Comparison of ENCODE assay signal across 9 cellular contexts in genomic region chr2:200377774-200378336, GRCh38.
DNase-seq lines count a peak whose midpoint lies in the region; ATAC-seq and TF ChIP-seq lines count a peak whose summit lies in the region.
"Had no signal": no experiment of that assay in that cellular context is flagged by ENCODE, and none has a peak within 500 bp of the region (broad histone marks: within the 10 kb centered on the region; RNA-seq: fewer than 3 reads in every experiment).

No MANE protein-coding gene starts in this region.

- intact Hi-C loops in PC-9 (cut with micrococcal nuclease; ENCODE audit: unreplicated experiment) (loop anchor here (1.0 to 2.0 kb wide), 7 partner anchors 25 to 119 kb away; no protein-coding TSS in a partner anchor), prostate gland (cut with DNase I) (loop anchor here (5.0 kb wide), 1 partner anchor 71 kb away; the partner anchor contains the start of gene SPATS2L), spleen (cut with DNase I; ENCODE audit: low total_unique reads) (no loop called here)

- H3F3A ChIP-seq in PC-9 (ENCODE audit: insufficient read depth, low read depth): peaks cover 55% of the 10 kb centered on the region

- no peaks in the 10 kb centered on the region for H3K27me3 ChIP-seq in PC-9 (ENCODE audit: insufficient read depth, low read depth)
- H3K27me3 ChIP-seq in fibroblast of lung (ENCODE audit: control insufficient read depth, insufficient read depth, low read length): no peaks in the 10 kb centered on the region
- H3K27me3 ChIP-seq in prostate gland (replicated peaks; ENCODE audit: insufficient read depth): no peaks in the 10 kb centered on the region
- no peaks in the 10 kb centered on the region for H3K27me3 ChIP-seq in spleen (replicated peaks in 1 of 7)

- H4K20me1 ChIP-seq in PC-9 (ENCODE audit: insufficient read depth): no peaks in the 10 kb centered on the region
- no peaks in the 10 kb centered on the region for H4K20me1 ChIP-seq in fibroblast of lung (ENCODE audit: control insufficient read depth, extremely low read depth, insufficient read depth, low read length)

- POLR2A ChIA-PET in PC-9 (lab: Charles Lee; ENCODE audit: unreplicated experiment): interaction anchor here (0.7 to 0.9 kb wide), 2 partner anchors 25 to 77 kb away, joined by 3 to 4 read pairs; no protein-coding TSS in a partner anchor

- H3K9ac ChIP-seq in fibroblast of lung (ENCODE audit: insufficient read depth, low read length): peak overlapping the region; percentile 16

- H3K4me2 ChIP-seq in PC-9: peak overlapping the region; percentile 87
- peak overlapping the region; percentile 68 for H3K4me2 ChIP-seq in fibroblast of lung (ENCODE audit: extremely low read depth, insufficient read depth, low read length)

- peak overlapping the region; percentile 96 for H3K27ac ChIP-seq in PC-9
- H3K27ac ChIP-seq in fibroblast of lung (ENCODE audit: insufficient read depth, low read length): peak overlapping the region; percentile 79
- peak overlapping the region; percentile 75 to 78 for H3K27ac ChIP-seq in prostate gland
- peak overlapping the region in 1 of 8 donors; percentile 16 for H3K27ac ChIP-seq in spleen

- BruUV-seq in PC-9 (replicated peaks; lab: Mats Ljungman, UMichigan): no TSS peak

- no peak for ATAC-seq in GM19395 (IDR thresholded peaks at IDR 0.05; ENCODE audit: unreplicated experiment)

- H3K9me2 ChIP-seq in PC-9 (ENCODE audit: insufficient read depth): no peaks in the 10 kb centered on the region; the same call in 1 of the 2 replicates

- TF ChIP-seq POLR2A in prostate gland (IDR thresholded peaks at IDR 0.05) (no peak), spleen (IDR thresholded peaks at IDR 0.05) (no peak)

- H2AFZ ChIP-seq in PC-9 (no peak overlapping the region), fibroblast of lung (ENCODE audit: low read length) (no peak overlapping the region)

- H3K9me3 ChIP-seq in PC-9 (ENCODE audit: insufficient read depth, low read depth): no peaks in the 10 kb centered on the region
- no peaks in the 10 kb centered on the region for H3K9me3 ChIP-seq in fibroblast of lung (ENCODE audit: control insufficient read depth, insufficient read depth, low read depth, low read length)
- H3K9me3 ChIP-seq in prostate gland: no peaks in the 10 kb centered on the region
- no peaks in the 10 kb centered on the region for H3K9me3 ChIP-seq in spleen

- CTCF ChIA-PET in PC-9 (lab: Charles Lee): no interaction called here

- peaks cover 5% of the 10 kb centered on the region; the same call in 1 of the 2 replicates for H3K36me3 ChIP-seq in PC-9 (ENCODE audit: low read depth)
- no peaks in the 10 kb centered on the region for H3K36me3 ChIP-seq in fibroblast of lung (ENCODE audit: control insufficient read depth, insufficient read depth, low read length)
- no peaks in the 10 kb centered on the region for H3K36me3 ChIP-seq in prostate gland
- H3K36me3 ChIP-seq in spleen: no peaks in the 10 kb centered on the region

- 64% methylated on average over 4 of the region's 4 CpGs for WGBS in prostate gland
- WGBS in spleen, 5 donors: 79 to 94% (median 89%) methylated on average over 4 of the region's 4 CpGs

- DNase-seq in ELR (ENCODE audit: low read depth): peak; percentile 29
- DNase-seq in PC-9: peak; percentile 77 to 96
- no peak for DNase-seq in fibroblast of lung (ENCODE audit: low read depth in 2 of 2)
- peak; percentile 34 for DNase-seq in prostate gland (ENCODE audit: low spot score)
- DNase-seq in spleen: no peak
- no peak for DNase-seq in T-helper 2 cell
- DNase-seq in AML-193 (lab: John Stamatoyannopoulos, UW): no peak
- DNase-seq: NCI-H2107 had no signal

- no peak for TF ChIP-seq CTCF in PC-9 (conservative IDR thresholded peaks at IDR 0.05)
- no peak for TF ChIP-seq CTCF in fibroblast of lung (conservative IDR thresholded peaks at IDR 0.05 in 1 of 2, IDR thresholded peaks at IDR 0.05 in 1 of 2; ENCODE audit: low read depth in 1 of 2, low read length in 2 of 2)
- no peak for TF ChIP-seq CTCF in prostate gland (IDR thresholded peaks at IDR 0.05)
- TF ChIP-seq CTCF in spleen (IDR thresholded peaks at IDR 0.05 in 8 of 11, conservative IDR thresholded peaks at IDR 0.05 in 3 of 11): no peak

- peak overlapping the region; percentile 59 for H3K4me3 ChIP-seq in PC-9
- no peak overlapping the region for H3K4me3 ChIP-seq in fibroblast of lung (replicated peaks in 1 of 4; ENCODE audit: control extremely low read depth in 1 of 4, insufficient read depth in 1 of 4, low read depth in 3 of 4, low read length in 4 of 4)
- peak overlapping the region in 1 of 2 donors; percentile 15 for H3K4me3 ChIP-seq in prostate gland
- no peak overlapping the region for H3K4me3 ChIP-seq in spleen

- H3K79me2 ChIP-seq in PC-9 (ENCODE audit: low read depth) (peaks cover 75% of the 10 kb centered on the region), fibroblast of lung (ENCODE audit: control insufficient read depth, insufficient read depth, low read length) (peaks cover 69% of the 10 kb centered on the region)

- H3K4me1 ChIP-seq in PC-9 (replicated peaks; ENCODE audit: insufficient read depth) (peaks cover 92% of the 10 kb centered on the region), fibroblast of lung (ENCODE audit: control insufficient read depth, extremely low read depth, insufficient read depth, low read length) (peaks cover 40% of the 10 kb centered on the region), prostate gland (replicated peaks) (peaks cover 17% of the 10 kb centered on the region), spleen (peaks cover 14 to 96% (median 56%) of the 10 kb centered on the region in 6 donors)

Comparison
In these comparisons a context has a peak if more than half of its experiments do, and no peak if none do; other contexts are left out.
1. DNase-seq: peak in ELR (single experiment), PC-9 (2 of 2) and prostate gland (single experiment); none in fibroblast of lung (0 of 2), spleen (single experiment), T-helper 2 cell (0 of 5) and AML-193 (0 of 2).